Comparison of ENCODE assay signal across 16 cellular contexts in genomic region chr17:37825851-37826250, GRCh38.
DNase-seq lines count a peak whose midpoint lies in the region; ATAC-seq and TF ChIP-seq lines count a peak whose summit lies in the region.
"Had no signal": no experiment of that assay in that cellular context is flagged by ENCODE, and none has a peak within 500 bp of the region (broad histone marks: within the 10 kb centered on the region; RNA-seq: fewer than 3 reads in every experiment).

No MANE protein-coding gene starts in this region.

- H3K9me3 ChIP-seq in Caco-2 = no peaks in the 10 kb centered on the region
- no peaks in the 10 kb centered on the region for H3K9me3 ChIP-seq in OCI-LY3 (ENCODE audit: insufficient read depth, low read length)
- H3K9me3 ChIP-seq: MG63 had no signal

- peak overlapping the region; percentile 56; the same call in 1 of the 2 replicates for H3K9ac ChIP-seq in OCI-LY3 (ENCODE audit: low read length)

- peak overlapping the region; percentile 94; the same call in 1 of the 2 replicates for H2AFZ ChIP-seq in OCI-LY3 (ENCODE audit: low read depth, low read length)

- H3K36me3 Mint-ChIP-seq in Caco-2 (ENCODE audit: insufficient read depth, unreplicated experiment) (peaks cover 13% of the 10 kb centered on the region), chondrocyte (ENCODE audit: low read depth) (no peaks in the 10 kb centered on the region), osteocyte (ENCODE audit: unreplicated experiment) (no peaks in the 10 kb centered on the region)

- H3K9me3 Mint-ChIP-seq in Caco-2 (ENCODE audit: unreplicated experiment) (no peaks in the 10 kb centered on the region), chondrocyte (ENCODE audit: low read depth) (no peaks in the 10 kb centered on the region), osteocyte (ENCODE audit: unreplicated experiment) (no peaks in the 10 kb centered on the region)

- H3K4me1 ChIP-seq in Caco-2 (peaks cover 50% of the 10 kb centered on the region), OCI-LY3 (ENCODE audit: low read length) (peaks cover 67% of the 10 kb centered on the region)

- POLR2A ChIA-PET in Caco-2 (lab: Charles Lee) = no interaction called here

- H3K27me3 ChIP-seq in Caco-2 (replicated peaks; ENCODE audit: control insufficient read depth, insufficient read depth, low read length) (no peaks in the 10 kb centered on the region), OCI-LY3 (ENCODE audit: low read depth, low read length) (no peaks in the 10 kb centered on the region)
- H3K27me3 ChIP-seq: MG63 had no signal

- H3K4me3 Mint-ChIP-seq in Caco-2 (ENCODE audit: unreplicated experiment) (no peak overlapping the region), chondrocyte (ENCODE audit: unreplicated experiment) (no peak overlapping the region), osteocyte (ENCODE audit: unreplicated experiment) (no peak overlapping the region)

- H3K36me3 ChIP-seq in Caco-2 (ENCODE audit: control insufficient read depth, insufficient read depth, low read length) (no peaks in the 10 kb centered on the region), OCI-LY3 (replicated peaks; ENCODE audit: low read depth, low read length) (no peaks in the 10 kb centered on the region)
- H3K36me3 ChIP-seq: MG63 had no signal

- H3K27ac ChIP-seq in OCI-LY3 (ENCODE audit: low read length) = peak overlapping the region; percentile 69
- H3K27ac ChIP-seq: SK-N-MC had no signal

- DNase-seq in Caco-2 (no peak), chondrocyte (ENCODE audit: low spot score) (no peak), osteocyte (ENCODE audit: extremely low spot score, unreplicated experiment) (no peak), NCI-H1436 (lab: John Stamatoyannopoulos, UW) (no peak)
- DNase-seq: ACHN; DMS 273 treated with DMSO at 0.1 percent for 48 hours; MG63; NCI-H1092 treated with DMSO at 0.1 percent for 48 hours; NCI-H187; NK-92 treated with Interleukin-12 subunit alpha and Interleukin-12 subunit beta, amount 100 ng/mL, for 24 hours; PC-3; T-helper 1 cell had no signal

- peak overlapping the region; percentile 69 for H3K4me2 ChIP-seq in OCI-LY3 (ENCODE audit: low read length)

- H3K4me1 Mint-ChIP-seq in Caco-2 (ENCODE audit: low read depth, unreplicated experiment) (peaks cover 44% of the 10 kb centered on the region), chondrocyte (ENCODE audit: low read depth) (peaks cover 46% of the 10 kb centered on the region), osteocyte (ENCODE audit: unreplicated experiment) (peaks cover 60% of the 10 kb centered on the region)

- TF ChIP-seq CTCF in Caco-2 (IDR thresholded peaks at IDR 0.05; ENCODE audit: insufficient read depth in 1 of 2, low read depth in 1 of 2, low read length in 1 of 2, severe bottlenecking in 1 of 2, unreplicated experiment in 1 of 2) (no peak), OCI-LY3 (IDR thresholded peaks at IDR 0.05; ENCODE audit: low read depth, low read length) (no peak), chondrocyte (IDR thresholded peaks at IDR 0.05) (no peak), osteocyte (IDR thresholded peaks at IDR 0.05) (no peak)

- peak overlapping the region; percentile 42 for H3K27ac Mint-ChIP-seq in Caco-2 (ENCODE audit: unreplicated experiment)
- peak overlapping the region; percentile 30 for H3K27ac Mint-ChIP-seq in chondrocyte (ENCODE audit: unreplicated experiment)
- peak overlapping the region; percentile 90 for H3K27ac Mint-ChIP-seq in osteocyte (ENCODE audit: unreplicated experiment)

- no TSS peak for BruUV-seq in Caco-2 (replicated peaks; lab: Mats Ljungman, UMichigan)

- CTCF ChIA-PET in Caco-2 (lab: Charles Lee) = interaction anchor here (0.6 to 1.4 kb wide), 3 partner anchors 9 to 26 kb away, joined by 3 to 7 read pairs (median 5); no protein-coding TSS in a partner anchor

- ATAC-seq in HG03039 (IDR thresholded peaks at IDR 0.05; ENCODE audit: unreplicated experiment) = no peak
- no peak for ATAC-seq in HG02588 (IDR thresholded peaks at IDR 0.05; ENCODE audit: unreplicated experiment)
- ATAC-seq: PC-3 had no signal

- H3K79me2 ChIP-seq in OCI-LY3 (ENCODE audit: low read length) = no peaks in the 10 kb centered on the region

- H3K4me3 ChIP-seq in Caco-2 (ENCODE audit: low read depth, low read length) (no peak overlapping the region), OCI-LY3 (ENCODE audit: low read length) (no peak overlapping the region)
- H3K4me3 ChIP-seq: MG63, SK-N-MC had no signal

- no peaks in the 10 kb centered on the region for H4K20me1 ChIP-seq in OCI-LY3 (ENCODE audit: insufficient read depth, low read length)

- H3K27me3 Mint-ChIP-seq in Caco-2 (ENCODE audit: insufficient read depth, unreplicated experiment) (no peaks in the 10 kb centered on the region), chondrocyte (ENCODE audit: low read depth) (no peaks in the 10 kb centered on the region), osteocyte (ENCODE audit: unreplicated experiment) (no peaks in the 10 kb centered on the region)

- intact Hi-C loops in Caco-2 (cut with micrococcal nuclease; ENCODE audit: unreplicated experiment) = no loop called here

Comparison
In these comparisons a context has a peak if more than half of its experiments do, and no peak if none do; other contexts are left out.
1. H3K27ac Mint-ChIP-seq: peak in every context shown above with its lines; median percentile 90 in osteocyte; 42 in Caco-2; 30 in chondrocyte.